ENCODE assay signal across 1 cellular context in the genomic region with DNA sequence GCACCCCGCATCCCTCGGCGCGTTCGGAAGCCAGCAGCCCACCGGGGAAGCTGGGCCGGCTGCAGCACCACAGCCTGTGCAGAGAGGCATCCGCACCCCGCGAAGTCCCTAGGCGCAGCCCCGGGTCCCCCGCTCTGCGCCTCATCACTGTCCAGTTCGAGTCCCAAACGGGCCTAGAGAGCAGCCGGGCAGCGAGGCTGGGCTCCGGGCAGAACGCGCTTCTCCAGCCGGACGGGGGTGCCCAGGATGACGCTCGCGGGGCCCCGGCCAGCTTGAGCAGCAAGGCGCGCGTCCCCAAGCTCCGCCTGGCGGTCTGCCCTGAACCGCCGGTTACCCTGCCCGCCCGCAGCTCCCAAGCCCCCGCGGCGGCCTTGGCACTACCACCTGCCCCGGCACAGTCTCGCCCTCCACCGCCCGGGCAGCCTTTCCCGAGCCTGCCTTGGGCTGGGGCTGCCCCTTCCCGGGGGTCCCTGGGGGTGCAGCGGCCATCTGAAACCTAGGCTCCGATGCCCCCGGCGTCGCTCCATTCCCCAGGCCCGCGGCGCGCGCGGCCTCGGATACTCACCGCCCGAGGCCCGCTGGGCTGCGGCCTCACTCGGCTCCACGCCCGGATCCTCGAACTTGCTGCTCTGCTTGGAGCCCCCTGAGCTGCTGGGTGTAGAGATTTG.
TF ChIP-seq lines count a peak whose summit lies in the region.

No MANE protein-coding gene starts in this region.

TF ChIP-seq in GM12878, 131 proteins besides CTCF, POLR2A, EP300 and RAD21 (continued from another document):
- TF ChIP-seq, protein P1, sequence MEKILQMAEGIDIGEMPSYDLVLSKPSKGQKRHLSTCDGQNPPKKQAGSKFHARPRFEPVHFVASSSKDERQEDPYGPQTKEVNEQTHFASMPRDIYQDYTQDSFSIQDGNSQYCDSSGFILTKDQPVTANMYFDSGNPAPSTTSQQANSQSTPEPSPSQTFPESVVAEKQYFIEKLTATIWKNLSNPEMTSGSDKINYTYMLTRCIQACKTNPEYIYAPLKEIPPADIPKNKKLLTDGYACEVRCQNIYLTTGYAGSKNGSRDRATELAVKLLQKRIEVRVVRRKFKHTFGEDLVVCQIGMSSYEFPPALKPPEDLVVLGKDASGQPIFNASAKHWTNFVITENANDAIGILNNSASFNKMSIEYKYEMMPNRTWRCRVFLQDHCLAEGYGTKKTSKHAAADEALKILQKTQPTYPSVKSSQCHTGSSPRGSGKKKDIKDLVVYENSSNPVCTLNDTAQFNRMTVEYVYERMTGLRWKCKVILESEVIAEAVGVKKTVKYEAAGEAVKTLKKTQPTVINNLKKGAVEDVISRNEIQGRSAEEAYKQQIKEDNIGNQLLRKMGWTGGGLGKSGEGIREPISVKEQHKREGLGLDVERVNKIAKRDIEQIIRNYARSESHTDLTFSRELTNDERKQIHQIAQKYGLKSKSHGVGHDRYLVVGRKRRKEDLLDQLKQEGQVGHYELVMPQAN (conservative IDR thresholded peaks at IDR 0.05): no peak
- TF ChIP-seq SKIL (IDR thresholded peaks at IDR 0.05; ENCODE audit: low read depth, poor library complexity, severe bottlenecking) (no peak), ZSCAN29 (IDR thresholded peaks at IDR 0.05) (no peak), TAF1 (IDR thresholded peaks at IDR 0.05; ENCODE audit: borderline replicate concordance, low read depth, low read length) (no peak), SP1 (IDR thresholded peaks at IDR 0.05; ENCODE audit: low read depth, low read length) (no peak), BACH1 (IDR thresholded peaks at IDR 0.05; ENCODE audit: borderline replicate concordance) (no peak), RAD51 (IDR thresholded peaks at IDR 0.05) (no peak), WRNIP1 (IDR thresholded peaks at IDR 0.05; ENCODE audit: borderline replicate concordance, low read depth, low read length) (no peak), RELA (IDR thresholded peaks at IDR 0.05; ENCODE audit: borderline replicate concordance, partially characterized antibody) (no peak), HDAC6 (IDR thresholded peaks at IDR 0.05; ENCODE audit: unreplicated experiment) (peak; percentile 94)
- TF ChIP-seq, protein P2, sequence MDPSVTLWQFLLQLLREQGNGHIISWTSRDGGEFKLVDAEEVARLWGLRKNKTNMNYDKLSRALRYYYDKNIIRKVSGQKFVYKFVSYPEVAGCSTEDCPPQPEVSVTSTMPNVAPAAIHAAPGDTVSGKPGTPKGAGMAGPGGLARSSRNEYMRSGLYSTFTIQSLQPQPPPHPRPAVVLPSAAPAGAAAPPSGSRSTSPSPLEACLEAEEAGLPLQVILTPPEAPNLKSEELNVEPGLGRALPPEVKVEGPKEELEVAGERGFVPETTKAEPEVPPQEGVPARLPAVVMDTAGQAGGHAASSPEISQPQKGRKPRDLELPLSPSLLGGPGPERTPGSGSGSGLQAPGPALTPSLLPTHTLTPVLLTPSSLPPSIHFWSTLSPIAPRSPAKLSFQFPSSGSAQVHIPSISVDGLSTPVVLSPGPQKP (IDR thresholded peaks at IDR 0.05; ENCODE audit: low read depth, low read length): no peak
- TF ChIP-seq, protein P3, sequence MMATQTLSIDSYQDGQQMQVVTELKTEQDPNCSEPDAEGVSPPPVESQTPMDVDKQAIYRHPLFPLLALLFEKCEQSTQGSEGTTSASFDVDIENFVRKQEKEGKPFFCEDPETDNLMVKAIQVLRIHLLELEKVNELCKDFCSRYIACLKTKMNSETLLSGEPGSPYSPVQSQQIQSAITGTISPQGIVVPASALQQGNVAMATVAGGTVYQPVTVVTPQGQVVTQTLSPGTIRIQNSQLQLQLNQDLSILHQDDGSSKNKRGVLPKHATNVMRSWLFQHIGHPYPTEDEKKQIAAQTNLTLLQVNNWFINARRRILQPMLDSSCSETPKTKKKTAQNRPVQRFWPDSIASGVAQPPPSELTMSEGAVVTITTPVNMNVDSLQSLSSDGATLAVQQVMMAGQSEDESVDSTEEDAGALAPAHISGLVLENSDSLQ (IDR thresholded peaks at IDR 0.05): no peak
- TF ChIP-seq, protein P4, sequence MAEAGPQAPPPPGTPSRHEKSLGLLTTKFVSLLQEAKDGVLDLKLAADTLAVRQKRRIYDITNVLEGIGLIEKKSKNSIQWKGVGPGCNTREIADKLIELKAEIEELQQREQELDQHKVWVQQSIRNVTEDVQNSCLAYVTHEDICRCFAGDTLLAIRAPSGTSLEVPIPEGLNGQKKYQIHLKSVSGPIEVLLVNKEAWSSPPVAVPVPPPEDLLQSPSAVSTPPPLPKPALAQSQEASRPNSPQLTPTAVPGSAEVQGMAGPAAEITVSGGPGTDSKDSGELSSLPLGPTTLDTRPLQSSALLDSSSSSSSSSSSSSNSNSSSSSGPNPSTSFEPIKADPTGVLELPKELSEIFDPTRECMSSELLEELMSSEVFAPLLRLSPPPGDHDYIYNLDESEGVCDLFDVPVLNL (IDR thresholded peaks at IDR 0.05; ENCODE audit: low read depth, low read length): no peak
TF ChIP-seq in GM12878: peak in this region for 2.
